In the genomic region with DNA sequence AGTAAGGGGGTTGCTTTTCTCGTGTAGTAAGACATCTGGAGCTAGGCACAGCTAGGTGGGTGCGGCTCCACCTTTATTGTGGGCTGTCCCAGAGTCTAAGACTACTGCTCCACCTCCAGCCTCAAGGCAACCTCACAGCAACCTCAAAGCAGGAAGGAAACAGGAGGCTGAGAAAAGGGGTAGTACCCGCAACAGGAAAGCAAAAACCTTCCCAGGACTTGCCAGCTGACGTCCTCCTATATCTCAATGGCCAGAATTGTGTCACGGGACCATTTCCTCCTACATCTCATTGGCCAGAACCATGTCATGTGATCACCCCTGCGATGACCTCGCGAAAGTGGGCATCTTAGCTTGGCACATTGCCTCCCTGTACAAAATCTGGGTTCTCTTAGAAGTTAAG, we compare ENCODE assay signal across 11 cellular contexts. TPM values are rescaled to one million over a fixed set of nuclear protein-coding genes. Genes with fewer than 3 reads are reported as not detected.
DNase-seq lines count a peak whose midpoint lies in the region; ATAC-seq and FAIRE-seq lines count a peak whose summit lies in the region.
"Had no signal": no experiment of that assay in that cellular context is flagged by ENCODE, and none has a peak within 500 bp of the region (broad histone marks: within the 10 kb centered on the region; RNA-seq: fewer than 3 reads in every experiment).

No MANE protein-coding gene starts in this region.

- peaks cover 0 to 2% of the 10 kb centered on the region in 2 donors for H3K4me1 ChIP-seq in small intestine (ENCODE audit: control insufficient read depth in 2 of 2, insufficient read depth in 1 of 2, low read depth in 1 of 2, low read length in 1 of 2)

- H3K36me3 Mint-ChIP-seq in T-helper 1 cell treated with Interleukin-12 subunit alpha and Interleukin-12 subunit beta and Interleukin-4 antibody, amounts not matched to agents 30 μg/mL and 1 μg/mL, for 36 hours (ENCODE audit: low read depth): peaks cover 3% of the 10 kb centered on the region
- H3K36me3 Mint-ChIP-seq in activated T-helper 17 cell treated with anti-CD3 and anti-CD28 coated beads, Interleukin-2, amount 50 U/mL, for 72 hours (ENCODE audit: low read depth): no peaks in the 10 kb centered on the region

- H3K27me3 ChIP-seq in small intestine (ENCODE audit: control insufficient read depth in 2 of 2, insufficient read depth in 2 of 2, low read length in 2 of 2): no peaks in the 10 kb centered on the region

- peaks cover 26% of the 10 kb centered on the region for H3K4me1 Mint-ChIP-seq in T-helper 1 cell treated with Interleukin-12 subunit alpha and Interleukin-12 subunit beta and Interleukin-4 antibody, amounts not matched to agents 30 μg/mL and 1 μg/mL, for 36 hours (ENCODE audit: low read depth)
- H3K4me1 Mint-ChIP-seq in activated T-helper 17 cell treated with anti-CD3 and anti-CD28 coated beads, Interleukin-2, amount 50 U/mL, for 72 hours: peaks cover 15% of the 10 kb centered on the region

- H3K9me3 Mint-ChIP-seq in T-helper 1 cell treated with Interleukin-12 subunit alpha and Interleukin-12 subunit beta and Interleukin-4 antibody, amounts not matched to agents 30 μg/mL and 1 μg/mL, for 36 hours: no peaks in the 10 kb centered on the region
- H3K9me3 Mint-ChIP-seq in activated T-helper 17 cell treated with anti-CD3 and anti-CD28 coated beads, Interleukin-2, amount 50 U/mL, for 72 hours: peaks cover 4% of the 10 kb centered on the region

- peak; percentile 31 for ATAC-seq in activated T-helper 17 cell treated with anti-CD3 and anti-CD28 coated beads, Interleukin-2, amount 50 U/mL, for 72 hours (replicated peaks)
- no peak for ATAC-seq in GM18502 (IDR thresholded peaks at IDR 0.05; ENCODE audit: poor library complexity, unreplicated experiment)
- ATAC-seq: left ventricle myocardium superior, sciatic nerve had no signal

- H3K4me3 ChIP-seq in Jurkat, Clone E6-1 (ENCODE audit: low read length): no peak overlapping the region
- no peak overlapping the region for H3K4me3 ChIP-seq in small intestine (ENCODE audit: low read depth in 1 of 2, low read length in 2 of 2)

- DNase-seq in Jurkat, Clone E6-1 (ENCODE audit: low read depth, low spot score): peak; percentile 97
- peak; percentile 71 for DNase-seq in small intestine
- no peak for DNase-seq in amniotic stem cell (lab: John Stamatoyannopoulos, UW)
- DNase-seq in retina: no peak
- DNase-seq in NCI-H2196 treated with DMSO at 0.1 percent for 48 hours (lab: John Stamatoyannopoulos, UW; ENCODE audit: unreplicated experiment): no peak
- DNase-seq: left ventricle myocardium superior, RPMI8226 had no signal

- H3K9me3 ChIP-seq in small intestine (ENCODE audit: control insufficient read depth, low read depth): no peaks in the 10 kb centered on the region

- no peak for FAIRE-seq in small intestine (lab: Jason Lieb, UNC)

- no peaks in the 10 kb centered on the region for H3K27me3 Mint-ChIP-seq in T-helper 1 cell treated with Interleukin-12 subunit alpha and Interleukin-12 subunit beta and Interleukin-4 antibody, amounts not matched to agents 30 μg/mL and 1 μg/mL, for 36 hours (ENCODE audit: low read depth)
- H3K27me3 Mint-ChIP-seq in activated T-helper 17 cell treated with anti-CD3 and anti-CD28 coated beads, Interleukin-2, amount 50 U/mL, for 72 hours: no peaks in the 10 kb centered on the region

- WGBS in small intestine, 3 donors: 43 to 53% (median 48%) methylated on average over 8 of the region's 8 CpGs

- no peak overlapping the region for H3K27ac Mint-ChIP-seq in T-helper 1 cell treated with Interleukin-12 subunit alpha and Interleukin-12 subunit beta and Interleukin-4 antibody, amounts not matched to agents 30 μg/mL and 1 μg/mL, for 36 hours
- H3K27ac Mint-ChIP-seq in activated T-helper 17 cell treated with anti-CD3 and anti-CD28 coated beads, Interleukin-2, amount 50 U/mL, for 72 hours: peak overlapping the region; percentile 20

- H3K36me3 ChIP-seq in small intestine (ENCODE audit: control insufficient read depth in 2 of 2, insufficient read depth in 2 of 2, low read length in 2 of 2): no peaks in the 10 kb centered on the region

- no peak overlapping the region for H3K27ac ChIP-seq in small intestine (ENCODE audit: low read depth in 1 of 2, low read length in 1 of 2)

- H3K4me3 Mint-ChIP-seq in T-helper 1 cell treated with Interleukin-12 subunit alpha and Interleukin-12 subunit beta and Interleukin-4 antibody, amounts not matched to agents 30 μg/mL and 1 μg/mL, for 36 hours: peak overlapping the region; percentile 25
- peak overlapping the region; percentile 58 for H3K4me3 Mint-ChIP-seq in activated T-helper 17 cell treated with anti-CD3 and anti-CD28 coated beads, Interleukin-2, amount 50 U/mL, for 72 hours

RNA-seq across cellular contexts. Expression of a gene that starts 4.3 kb away (rescaled TPM):
- 18.1 TPM for polyA plus RNA-seq in Jurkat, Clone E6-1 (2012; ENCODE audit: insufficient read depth, insufficient read length)
- total RNA-seq in activated T-helper 17 cell treated with anti-CD3 and anti-CD28 coated beads, Interleukin-2, amount 50 U/mL, for 72 hours: 10 to 100 TPM; 11.3 to 15.4 TPM
- 10 to 100 TPM; 48.6 to 55.9 (median 55.7) TPM for polyA plus RNA-seq in small intestine

Comparison
In these comparisons a context has a peak if more than half of its experiments do, and no peak if none do; other contexts are left out.
1. DNase-seq: peak in Jurkat, Clone E6-1 (single experiment) and small intestine (single experiment); none in amniotic stem cell (single experiment), retina (single experiment) and NCI-H2196 treated with DMSO at 0.1 percent for 48 hours (single experiment).